Comparison of ENCODE assay signal across 1 cellular context in genomic region chr1:201385299-201385891, GRCh38.
A peak's percentile ranks its signal among the peaks of the same experiment; 100 is the strongest.
TF ChIP-seq lines count a peak whose summit lies in the region.

No MANE protein-coding gene starts in this region.

TF ChIP-seq in HepG2, 621 proteins besides CTCF, POLR2A, EP300 and RAD21 (continued from another document):
- TF ChIP-seq TFE3 (CRISPR knock-in tag; IDR thresholded peaks at IDR 0.05) (no peak), ZFP82 (CRISPR knock-in tag; IDR thresholded peaks at IDR 0.05; ENCODE audit: borderline replicate concordance) (no peak), ZNF331 (CRISPR knock-in tag; IDR thresholded peaks at IDR 0.05) (peak; percentile 78), ZNF550 (CRISPR knock-in tag; IDR thresholded peaks at IDR 0.05; ENCODE audit: borderline replicate concordance) (0 out of 2 replicates have a peak, but pooled peaks have one; percentile 34), FOSL2 (CRISPR knock-in tag; IDR thresholded peaks at IDR 0.05) (peak; percentile 57), ZNF501 (CRISPR knock-in tag; IDR thresholded peaks at IDR 0.05) (peak; percentile 46; the same call in 1 of the 2 replicates), ZNF350 (CRISPR knock-in tag; IDR thresholded peaks at IDR 0.05; ENCODE audit: borderline replicate concordance, low read depth) (0 out of 2 replicates have a peak, but pooled peaks have one; percentile 41), ZNF580 (CRISPR knock-in tag; IDR thresholded peaks at IDR 0.05; ENCODE audit: borderline replicate concordance, low read depth) (peak; percentile 69; the same call in 1 of the 2 replicates), SSRP1 (CRISPR knock-in tag; IDR thresholded peaks at IDR 0.05) (peak; percentile 54; the same call in 1 of the 2 replicates), ZNF639 (CRISPR knock-in tag; conservative IDR thresholded peaks at IDR 0.05) (no peak), MAZ (IDR thresholded peaks at IDR 0.05; ENCODE audit: borderline replicate concordance, low read depth, low read length) (0 out of 2 replicates have a peak, but pooled peaks have one; percentile 30), MAZ (CRISPR knock-in tag; IDR thresholded peaks at IDR 0.05; ENCODE audit: low read depth) (no peak), SAP130 (CRISPR knock-in tag; IDR thresholded peaks at IDR 0.05; ENCODE audit: low read depth) (0 out of 2 replicates have a peak, but pooled peaks have one; percentile 18), SALL1 (CRISPR knock-in tag; IDR thresholded peaks at IDR 0.05) (peak; percentile 45), FOXA1 (IDR thresholded peaks at IDR 0.05) (no peak), FOXA1 (CRISPR knock-in tag; IDR thresholded peaks at IDR 0.05) (peak; percentile 73)
